ENCODE assay signal across 8 cellular contexts in the genomic region with DNA sequence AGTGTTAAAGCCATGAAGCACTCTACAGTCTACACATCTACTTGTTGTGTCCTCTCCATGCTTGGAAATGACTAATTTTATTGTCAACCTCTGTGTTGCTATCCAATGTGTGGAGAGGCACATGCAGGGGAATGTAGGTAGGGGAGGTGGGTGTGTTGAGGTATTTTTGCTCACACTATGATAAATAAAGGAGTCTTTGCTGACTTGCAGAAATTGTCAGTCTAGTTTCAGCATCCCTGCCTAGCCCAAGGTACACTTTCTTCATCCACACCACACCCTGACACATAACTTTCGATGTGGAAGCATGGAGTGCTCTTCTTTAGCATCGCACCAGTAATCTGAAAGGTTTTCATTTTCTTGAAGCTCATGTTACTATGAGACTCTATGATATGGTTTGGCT.
"Had no signal": no experiment of that assay in that cellular context is flagged by ENCODE, and none has a peak within 500 bp of the region (broad histone marks: within the 10 kb centered on the region; RNA-seq: fewer than 3 reads in every experiment).

No MANE protein-coding gene starts in this region.

- H3K4me3 ChIP-seq: GM12878 had no signal

- ATAC-seq: GM12878 had no signal

- FAIRE-seq: G401.6, GM12878, GM12891, GM12892, GM18507, GM19239 had no signal

- DNase-seq: GDM1, GF-D8 had no signal
